9 cellular contexts compared by ENCODE assay signal in genomic region chr22:42932197-42932519, GRCh38.
DNase-seq lines count a peak whose midpoint lies in the region; ATAC-seq, FAIRE-seq and TF ChIP-seq lines count a peak whose summit lies in the region.
"Had no signal": no experiment of that assay in that cellular context is flagged by ENCODE, and none has a peak within 500 bp of the region (broad histone marks: within the 10 kb centered on the region; RNA-seq: fewer than 3 reads in every experiment).

No MANE protein-coding gene starts in this region.

- BruUV-seq in Calu3 (replicated peaks; lab: Mats Ljungman, UMichigan): no TSS peak

- ATAC-seq in GM19455 (IDR thresholded peaks at IDR 0.05; ENCODE audit: unreplicated experiment): no peak

- peaks cover 98% of the 10 kb centered on the region for H3K36me3 Mint-ChIP-seq in Calu3 (ENCODE audit: insufficient read depth, unreplicated experiment)

- intact Hi-C loops in Calu3 (cut with micrococcal nuclease; ENCODE audit: unreplicated experiment): no loop called here

- peak overlapping the region; percentile 98 for H3K27ac Mint-ChIP-seq in Calu3 (ENCODE audit: unreplicated experiment)

- H3K36me3 ChIP-seq in Peyer's patch (no peaks in the 10 kb centered on the region), fibroblast of lung (ENCODE audit: control insufficient read depth, insufficient read depth, low read length) (no peaks in the 10 kb centered on the region), smooth muscle cell (ENCODE audit: low read depth) (no peaks in the 10 kb centered on the region)

- H3K27me3 Mint-ChIP-seq in Calu3 (ENCODE audit: unreplicated experiment): no peaks in the 10 kb centered on the region

- TF ChIP-seq POLR2A in Peyer's patch (IDR thresholded peaks at IDR 0.05): no peak

- H2AFZ ChIP-seq in fibroblast of lung (ENCODE audit: low read length): no peak overlapping the region
- no peak overlapping the region for H2AFZ ChIP-seq in smooth muscle cell (ENCODE audit: low read depth)

- no peak for FAIRE-seq in RCC 7860 (lab: Jason Lieb, UNC)

- H3K4me1 ChIP-seq in Peyer's patch: peaks cover 0 to 80% (median 22%) of the 10 kb centered on the region in 4 donors
- peaks cover 38% of the 10 kb centered on the region for H3K4me1 ChIP-seq in fibroblast of lung (ENCODE audit: control insufficient read depth, extremely low read depth, insufficient read depth, low read length)
- H3K4me1 ChIP-seq in smooth muscle cell (ENCODE audit: low read depth): peaks cover 14% of the 10 kb centered on the region

- H3K9ac ChIP-seq in fibroblast of lung (ENCODE audit: insufficient read depth, low read length) (no peak overlapping the region), smooth muscle cell (ENCODE audit: low read depth) (no peak overlapping the region)

- TF ChIP-seq CTCF in Calu3 (IDR thresholded peaks at IDR 0.05; ENCODE audit: unreplicated experiment) (no peak), Peyer's patch (IDR thresholded peaks at IDR 0.05) (no peak), fibroblast of lung (conservative IDR thresholded peaks at IDR 0.05 in 1 of 2, IDR thresholded peaks at IDR 0.05 in 1 of 2; ENCODE audit: low read depth in 1 of 2, low read length in 2 of 2) (no peak), smooth muscle cell (IDR thresholded peaks at IDR 0.05; ENCODE audit: borderline replicate concordance, insufficient read depth, poor library complexity, severe bottlenecking) (no peak)

- H4K20me1 ChIP-seq in fibroblast of lung (ENCODE audit: control insufficient read depth, extremely low read depth, insufficient read depth, low read length): no peaks in the 10 kb centered on the region
- peaks cover 58% of the 10 kb centered on the region for H4K20me1 ChIP-seq in smooth muscle cell (ENCODE audit: low read depth)

- DNase-seq in Calu3 (no peak), Peyer's patch (no peak), fibroblast of lung (ENCODE audit: low read depth in 2 of 2) (no peak), smooth muscle cell (lab: John Stamatoyannopoulos, UW; ENCODE audit: unreplicated experiment) (no peak), RCC 7860 (ENCODE audit: low spot score) (no peak), UCSD-AML1 (lab: John Stamatoyannopoulos, UW; ENCODE audit: unreplicated experiment) (no peak), NCI-H1092 treated with DMSO at 0.1 percent for 48 hours (lab: John Stamatoyannopoulos, UW) (no peak)
- DNase-seq: activated CD4-positive, alpha-beta T cell treated with anti-CD3 and anti-CD28 coated beads for 1 hour had no signal

- no peaks in the 10 kb centered on the region for H3K9me3 ChIP-seq in Peyer's patch
- H3K9me3 ChIP-seq in fibroblast of lung (ENCODE audit: control insufficient read depth, insufficient read depth, low read depth, low read length): no peaks in the 10 kb centered on the region
- no peaks in the 10 kb centered on the region for H3K9me3 ChIP-seq in smooth muscle cell (replicated peaks; ENCODE audit: low read depth)

- no peaks in the 10 kb centered on the region for H3K27me3 ChIP-seq in Peyer's patch
- H3K27me3 ChIP-seq in fibroblast of lung (ENCODE audit: control insufficient read depth, insufficient read depth, low read length): no peaks in the 10 kb centered on the region
- no peaks in the 10 kb centered on the region for H3K27me3 ChIP-seq in smooth muscle cell (ENCODE audit: low read depth)

- peaks cover 82% of the 10 kb centered on the region for H3K4me1 Mint-ChIP-seq in Calu3 (ENCODE audit: low read depth, unreplicated experiment)

- peak overlapping the region; percentile 35 for H3K4me3 Mint-ChIP-seq in Calu3 (ENCODE audit: low read depth, unreplicated experiment)

- peaks cover 8% of the 10 kb centered on the region for H3F3A ChIP-seq in smooth muscle cell (ENCODE audit: low read depth)

- H3K4me3 ChIP-seq in Peyer's patch: no peak overlapping the region
- no peak overlapping the region for H3K4me3 ChIP-seq in fibroblast of lung (replicated peaks in 1 of 4; ENCODE audit: control extremely low read depth in 1 of 4, insufficient read depth in 1 of 4, low read depth in 3 of 4, low read length in 4 of 4)
- no peak overlapping the region for H3K4me3 ChIP-seq in smooth muscle cell

- CTCF ChIA-PET in Calu3 (lab: Charles Lee): interaction anchor here (0.6 to 1.5 kb wide), 2 partner anchors 27 to 293 kb away, joined by 3 to 4 read pairs; no protein-coding TSS in a partner anchor

- no peak overlapping the region for H3K4me2 ChIP-seq in fibroblast of lung (ENCODE audit: extremely low read depth, insufficient read depth, low read length)
- H3K4me2 ChIP-seq in smooth muscle cell: no peak overlapping the region

- H3K79me2 ChIP-seq in fibroblast of lung (ENCODE audit: control insufficient read depth, insufficient read depth, low read length) (peaks cover 56% of the 10 kb centered on the region), smooth muscle cell (ENCODE audit: low read depth) (peaks cover 70% of the 10 kb centered on the region)

- peak overlapping the region; percentile 62 to 93 (median 74) for H3K27ac ChIP-seq in Peyer's patch
- peak overlapping the region; percentile 97 for H3K27ac ChIP-seq in fibroblast of lung (ENCODE audit: insufficient read depth, low read length)
- peak overlapping the region; percentile 99 for H3K27ac ChIP-seq in smooth muscle cell (ENCODE audit: low read depth)

- peaks cover 2% of the 10 kb centered on the region for H3K9me3 Mint-ChIP-seq in Calu3 (ENCODE audit: low read depth, unreplicated experiment)

- 97% methylated on average over 4 of the region's 4 CpGs for WGBS in smooth muscle cell (ENCODE audit: low lambda C conversion rate)
